1 cellular context compared by ENCODE assay signal in the genomic region with DNA sequence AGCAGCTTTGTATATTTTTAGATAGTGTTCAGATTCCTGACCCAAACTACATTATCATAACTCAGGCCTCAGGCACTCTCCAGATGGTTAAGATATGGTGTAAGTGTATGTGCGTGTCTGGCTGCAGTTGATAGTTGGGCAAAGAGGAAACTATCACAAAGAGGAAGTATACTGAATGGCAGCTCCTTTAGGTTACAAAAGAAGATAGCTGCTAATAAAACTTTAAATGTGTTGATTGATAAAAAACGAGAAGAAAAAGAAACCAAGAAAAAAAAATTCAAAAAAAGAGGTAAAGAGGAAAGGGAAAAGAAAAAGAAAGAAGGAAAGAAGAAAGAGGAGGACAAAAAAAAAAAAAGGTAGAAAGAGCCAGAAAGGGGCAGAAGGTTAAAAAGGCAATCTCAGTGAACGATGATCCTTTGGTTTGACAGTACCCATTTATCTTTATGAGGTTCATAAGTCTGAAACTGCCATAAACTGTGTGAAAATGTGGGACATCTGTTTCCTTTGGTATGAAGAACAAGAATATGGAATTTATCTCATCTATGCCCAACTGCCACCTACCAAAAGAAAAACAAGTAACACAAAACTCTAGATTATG.
TF ChIP-seq lines count a peak whose summit lies in the region.

No MANE protein-coding gene starts in this region.

TF ChIP-seq in K562, 482 proteins besides CTCF, POLR2A, EP300 and RAD21 (continues in another document):
- no peak for TF ChIP-seq CBX8 (IDR thresholded peaks at IDR 0.05; ENCODE audit: borderline replicate concordance, extremely low read depth, low read depth, low read length, poor library complexity, severe bottlenecking)
- peak; percentile 83 for TF ChIP-seq SMAD4 (CRISPR knock-in tag; conservative IDR thresholded peaks at IDR 0.05)
- TF ChIP-seq NR1H2 (CRISPR knock-in tag; IDR thresholded peaks at IDR 0.05) = no peak
- TF ChIP-seq ZC3H11A (IDR thresholded peaks at IDR 0.05; ENCODE audit: low read depth, low read length) = no peak
- peak in 1 of 2 experiments; percentile 78; a peak in 2 of 4 replicates for TF ChIP-seq ETV6 (IDR thresholded peaks at IDR 0.05; ENCODE audit: borderline replicate concordance in 1 of 2, low read depth in 2 of 2, low read length in 1 of 2)
- TF ChIP-seq ETV6 (CRISPR knock-in tag; IDR thresholded peaks at IDR 0.05; ENCODE audit: borderline replicate concordance) = no peak
- peak; percentile 85 for TF ChIP-seq NFIC (IDR thresholded peaks at IDR 0.05)
- TF ChIP-seq, protein P1, sequence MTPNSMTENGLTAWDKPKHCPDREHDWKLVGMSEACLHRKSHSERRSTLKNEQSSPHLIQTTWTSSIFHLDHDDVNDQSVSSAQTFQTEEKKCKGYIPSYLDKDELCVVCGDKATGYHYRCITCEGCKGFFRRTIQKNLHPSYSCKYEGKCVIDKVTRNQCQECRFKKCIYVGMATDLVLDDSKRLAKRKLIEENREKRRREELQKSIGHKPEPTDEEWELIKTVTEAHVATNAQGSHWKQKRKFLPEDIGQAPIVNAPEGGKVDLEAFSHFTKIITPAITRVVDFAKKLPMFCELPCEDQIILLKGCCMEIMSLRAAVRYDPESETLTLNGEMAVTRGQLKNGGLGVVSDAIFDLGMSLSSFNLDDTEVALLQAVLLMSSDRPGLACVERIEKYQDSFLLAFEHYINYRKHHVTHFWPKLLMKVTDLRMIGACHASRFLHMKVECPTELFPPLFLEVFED (CRISPR knock-in tag; conservative IDR thresholded peaks at IDR 0.05) = 0 out of 2 replicates have a peak, but pooled peaks have one; percentile 39
- TF ChIP-seq EP400 (IDR thresholded peaks at IDR 0.05) = 0 out of 2 replicates have a peak, but pooled peaks have one; percentile 16
- no peak for TF ChIP-seq HMG20A (CRISPR knock-in tag; conservative IDR thresholded peaks at IDR 0.05)
- TF ChIP-seq ZNF592 (IDR thresholded peaks at IDR 0.05) = no peak
- TF ChIP-seq POLR2H (tag; IDR thresholded peaks at IDR 0.05; ENCODE audit: low read depth) = no peak
- TF ChIP-seq CCNT2 (IDR thresholded peaks at IDR 0.05; ENCODE audit: borderline replicate concordance, extremely low read depth, insufficient read length, low read depth, low read length) = peak; percentile 92
- TF ChIP-seq MTA1 (IDR thresholded peaks at IDR 0.05; ENCODE audit: borderline replicate concordance) = peak; percentile 87
- TF ChIP-seq ZNF280B (CRISPR knock-in tag; IDR thresholded peaks at IDR 0.05) = no peak
- TF ChIP-seq L3MBTL2 (IDR thresholded peaks at IDR 0.05) = no peak; the same call in 1 of the 2 replicates
- peak; percentile 94; the same call in 1 of the 2 replicates for TF ChIP-seq NBN (IDR thresholded peaks at IDR 0.05; ENCODE audit: low read depth)
- 0 out of 4 replicates have a peak, but pooled peaks of 1 of the 2 experiments have one; percentile 22 for TF ChIP-seq MNT (conservative IDR thresholded peaks at IDR 0.05)
- TF ChIP-seq FOXK2 (conservative IDR thresholded peaks at IDR 0.05 in 1 of 2, IDR thresholded peaks at IDR 0.05 in 1 of 2; ENCODE audit: low read depth in 2 of 2) = peak; percentile 32 to 38; a peak in 1 of 4 replicates
- TF ChIP-seq FIP1L1 (IDR thresholded peaks at IDR 0.05; ENCODE audit: low read depth, low read length, poor library complexity, severe bottlenecking) = no peak
- peak; percentile 72 for TF ChIP-seq CUX1 (CRISPR knock-in tag; IDR thresholded peaks at IDR 0.05)
- no peak for TF ChIP-seq TAF7 (tag; IDR thresholded peaks at IDR 0.05)
- TF ChIP-seq JUN (IDR thresholded peaks at IDR 0.05; ENCODE audit: borderline replicate concordance, low read depth, low read length) = no peak
- no peak for TF ChIP-seq JUN (CRISPR knock-in tag; IDR thresholded peaks at IDR 0.05; ENCODE audit: borderline replicate concordance)
- TF ChIP-seq, protein P2, sequence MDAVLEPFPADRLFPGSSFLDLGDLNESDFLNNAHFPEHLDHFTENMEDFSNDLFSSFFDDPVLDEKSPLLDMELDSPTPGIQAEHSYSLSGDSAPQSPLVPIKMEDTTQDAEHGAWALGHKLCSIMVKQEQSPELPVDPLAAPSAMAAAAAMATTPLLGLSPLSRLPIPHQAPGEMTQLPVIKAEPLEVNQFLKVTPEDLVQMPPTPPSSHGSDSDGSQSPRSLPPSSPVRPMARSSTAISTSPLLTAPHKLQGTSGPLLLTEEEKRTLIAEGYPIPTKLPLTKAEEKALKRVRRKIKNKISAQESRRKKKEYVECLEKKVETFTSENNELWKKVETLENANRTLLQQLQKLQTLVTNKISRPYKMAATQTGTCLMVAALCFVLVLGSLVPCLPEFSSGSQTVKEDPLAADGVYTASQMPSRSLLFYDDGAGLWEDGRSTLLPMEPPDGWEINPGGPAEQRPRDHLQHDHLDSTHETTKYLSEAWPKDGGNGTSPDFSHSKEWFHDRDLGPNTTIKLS (IDR thresholded peaks at IDR 0.05; ENCODE audit: borderline replicate concordance, low read depth) = no peak
- peak; percentile 17; the same call in 1 of the 2 replicates for TF ChIP-seq NFE2 (IDR thresholded peaks at IDR 0.05; ENCODE audit: low read depth)
- no peak for TF ChIP-seq ILF3 (IDR thresholded peaks at IDR 0.05; ENCODE audit: borderline replicate concordance)
- TF ChIP-seq MEF2D (tag; conservative IDR thresholded peaks at IDR 0.05; ENCODE audit: low read depth) = peak; percentile 87
- TF ChIP-seq HINFP (tag; conservative IDR thresholded peaks at IDR 0.05; ENCODE audit: low read depth) = peak; percentile 77; the same call in 1 of the 2 replicates
- no peak for TF ChIP-seq ZNF695 (CRISPR knock-in tag; IDR thresholded peaks at IDR 0.05)
- TF ChIP-seq ADNP (tag; IDR thresholded peaks at IDR 0.05) = 0 out of 2 replicates have a peak, but pooled peaks have one; percentile 50
- TF ChIP-seq RHOXF2B (CRISPR knock-in tag; conservative IDR thresholded peaks at IDR 0.05) = no peak
- TF ChIP-seq, protein P3, sequence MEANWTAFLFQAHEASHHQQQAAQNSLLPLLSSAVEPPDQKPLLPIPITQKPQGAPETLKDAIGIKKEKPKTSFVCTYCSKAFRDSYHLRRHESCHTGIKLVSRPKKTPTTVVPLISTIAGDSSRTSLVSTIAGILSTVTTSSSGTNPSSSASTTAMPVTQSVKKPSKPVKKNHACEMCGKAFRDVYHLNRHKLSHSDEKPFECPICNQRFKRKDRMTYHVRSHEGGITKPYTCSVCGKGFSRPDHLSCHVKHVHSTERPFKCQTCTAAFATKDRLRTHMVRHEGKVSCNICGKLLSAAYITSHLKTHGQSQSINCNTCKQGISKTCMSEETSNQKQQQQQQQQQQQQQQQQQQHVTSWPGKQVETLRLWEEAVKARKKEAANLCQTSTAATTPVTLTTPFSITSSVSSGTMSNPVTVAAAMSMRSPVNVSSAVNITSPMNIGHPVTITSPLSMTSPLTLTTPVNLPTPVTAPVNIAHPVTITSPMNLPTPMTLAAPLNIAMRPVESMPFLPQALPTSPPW (CRISPR knock-in tag; IDR thresholded peaks at IDR 0.05) = peak; percentile 51; the same call in 1 of the 2 replicates
- peak; percentile 93 for TF ChIP-seq MTA2 (IDR thresholded peaks at IDR 0.05; ENCODE audit: low read depth)
- TF ChIP-seq ZNF77 (CRISPR knock-in tag; IDR thresholded peaks at IDR 0.05) = no peak
- TF ChIP-seq SLC30A9 (CRISPR knock-in tag; IDR thresholded peaks at IDR 0.05) = no peak
- TF ChIP-seq C11orf30 (IDR thresholded peaks at IDR 0.05; ENCODE audit: low read depth) = no peak
- TF ChIP-seq SIN3B (IDR thresholded peaks at IDR 0.05; ENCODE audit: low read depth) = no peak
- no peak for TF ChIP-seq ZNF586 (CRISPR knock-in tag; conservative IDR thresholded peaks at IDR 0.05)
- peak; percentile 74; the same call in 1 of the 2 replicates for TF ChIP-seq TRIM28 (IDR thresholded peaks at IDR 0.05)
- no peak for TF ChIP-seq ZNF12 (CRISPR knock-in tag; IDR thresholded peaks at IDR 0.05)
- TF ChIP-seq CBFA2T3 (IDR thresholded peaks at IDR 0.05) = peak; percentile 98
